8 cellular contexts compared by ENCODE assay signal in the genomic region with DNA sequence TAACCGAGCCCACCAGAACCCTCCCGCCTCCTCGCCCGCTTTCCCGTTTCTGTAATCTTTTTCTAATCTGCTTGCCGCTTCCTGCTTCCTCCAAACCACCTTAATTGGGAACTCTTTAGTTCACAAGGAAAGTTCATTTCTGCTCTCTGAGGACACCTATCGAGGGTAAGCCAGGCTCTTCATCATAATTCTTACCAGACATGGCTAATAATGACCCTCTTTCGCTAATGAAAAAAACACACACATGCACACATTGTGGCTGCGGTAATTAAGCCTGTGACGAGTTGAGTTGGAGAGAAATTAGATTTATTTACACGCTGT.
DNase-seq lines count a peak whose midpoint lies in the region; ATAC-seq and TF ChIP-seq lines count a peak whose summit lies in the region.

No MANE protein-coding gene starts in this region.

- no peak for ATAC-seq in naive thymus-derived CD8-positive, alpha-beta T cell
- ATAC-seq in activated CD8-positive, alpha-beta T cell treated with anti-CD3 and anti-CD28 coated beads for 36 hours = no peak
- no peak for ATAC-seq in GM19397 (IDR thresholded peaks at IDR 0.05; ENCODE audit: unreplicated experiment)
- no peak for ATAC-seq in HG02870 (IDR thresholded peaks at IDR 0.05; ENCODE audit: unreplicated experiment)

- peak; percentile 34 to 71 for TF ChIP-seq CTCF in Caco-2 (IDR thresholded peaks at IDR 0.05; ENCODE audit: insufficient read depth in 1 of 2, low read depth in 1 of 2, low read length in 1 of 2, severe bottlenecking in 1 of 2, unreplicated experiment in 1 of 2)
- peak; percentile 29 to 68 for TF ChIP-seq CTCF in fibroblast of lung (conservative IDR thresholded peaks at IDR 0.05 in 1 of 2, IDR thresholded peaks at IDR 0.05 in 1 of 2; ENCODE audit: low read depth in 1 of 2, low read length in 2 of 2)
- no peak for TF ChIP-seq CTCF in activated CD8-positive, alpha-beta T cell treated with anti-CD3 and anti-CD28 coated beads for 36 hours (IDR thresholded peaks at IDR 0.05)

- H3K36me3 Mint-ChIP-seq in Caco-2 (ENCODE audit: insufficient read depth, unreplicated experiment) = no peaks in the 10 kb centered on the region
- no peaks in the 10 kb centered on the region for H3K36me3 Mint-ChIP-seq in naive thymus-derived CD8-positive, alpha-beta T cell
- no peaks in the 10 kb centered on the region for H3K36me3 Mint-ChIP-seq in activated CD8-positive, alpha-beta T cell treated with anti-CD3 and anti-CD28 coated beads for 36 hours (ENCODE audit: low read depth)

- intact Hi-C loops in Caco-2 (cut with micrococcal nuclease; ENCODE audit: unreplicated experiment) = no loop called here
- intact Hi-C loops in activated CD8-positive, alpha-beta T cell treated with anti-CD3 and anti-CD28 coated beads for 36 hours (cut with micrococcal nuclease) = no loop called here

- H3K27ac ChIP-seq in fibroblast of lung (ENCODE audit: insufficient read depth, low read length) (no peak overlapping the region), SJCRH30 (no peak overlapping the region)

- no peak overlapping the region for H3K27ac Mint-ChIP-seq in Caco-2 (ENCODE audit: unreplicated experiment)
- H3K27ac Mint-ChIP-seq in naive thymus-derived CD8-positive, alpha-beta T cell = peak overlapping the region in 2 of 10 donors; percentile 24 to 35
- H3K27ac Mint-ChIP-seq in activated CD8-positive, alpha-beta T cell treated with anti-CD3 and anti-CD28 coated beads for 36 hours = no peak overlapping the region

- peak overlapping the region; percentile 64 for H3K4me3 Mint-ChIP-seq in Caco-2 (ENCODE audit: unreplicated experiment)
- peak overlapping the region in 9 of 10 donors; percentile 4 to 71 (median 49) for H3K4me3 Mint-ChIP-seq in naive thymus-derived CD8-positive, alpha-beta T cell
- H3K4me3 Mint-ChIP-seq in activated CD8-positive, alpha-beta T cell treated with anti-CD3 and anti-CD28 coated beads for 36 hours = no peak overlapping the region

- no peaks in the 10 kb centered on the region for H4K20me1 ChIP-seq in fibroblast of lung (ENCODE audit: control insufficient read depth, extremely low read depth, insufficient read depth, low read length)

- H3K36me3 ChIP-seq in Caco-2 (ENCODE audit: control insufficient read depth, insufficient read depth, low read length) (no peaks in the 10 kb centered on the region), fibroblast of lung (ENCODE audit: control insufficient read depth, insufficient read depth, low read length) (no peaks in the 10 kb centered on the region), SJCRH30 (no peaks in the 10 kb centered on the region)

- BruUV-seq in Caco-2 (replicated peaks; lab: Mats Ljungman, UMichigan) = no TSS peak

- DNase-seq in Caco-2 = peak in 1 of 2 experiments; percentile 49
- DNase-seq in NCI-H82 (lab: John Stamatoyannopoulos, UW) = peak; percentile 86
- peak; percentile 56 to 74 for DNase-seq in fibroblast of lung (ENCODE audit: low read depth in 2 of 2)
- DNase-seq in naive thymus-derived CD8-positive, alpha-beta T cell = no peak
- no peak for DNase-seq in activated CD8-positive, alpha-beta T cell treated with anti-CD3 and anti-CD28 coated beads for 36 hours
- DNase-seq in SJCRH30 = no peak

- no peak overlapping the region for H2AFZ ChIP-seq in fibroblast of lung (ENCODE audit: low read length)

- H3K9me3 Mint-ChIP-seq in Caco-2 (ENCODE audit: unreplicated experiment) = no peaks in the 10 kb centered on the region
- H3K9me3 Mint-ChIP-seq in naive thymus-derived CD8-positive, alpha-beta T cell = no peaks in the 10 kb centered on the region
- no peaks in the 10 kb centered on the region for H3K9me3 Mint-ChIP-seq in activated CD8-positive, alpha-beta T cell treated with anti-CD3 and anti-CD28 coated beads for 36 hours

- H3K4me3 ChIP-seq in Caco-2 (ENCODE audit: low read depth, low read length) (peak overlapping the region; percentile 20), fibroblast of lung (replicated peaks in 1 of 4; ENCODE audit: control extremely low read depth in 1 of 4, insufficient read depth in 1 of 4, low read depth in 3 of 4, low read length in 4 of 4) (peak overlapping the region in 1 of 4 experiments; percentile 27), SJCRH30 (no peak overlapping the region)

- no peaks in the 10 kb centered on the region for H3K79me2 ChIP-seq in fibroblast of lung (ENCODE audit: control insufficient read depth, insufficient read depth, low read length)

- H3K27me3 ChIP-seq in Caco-2 (replicated peaks; ENCODE audit: control insufficient read depth, insufficient read depth, low read length) (no peaks in the 10 kb centered on the region; the same call in 1 of the 2 replicates), fibroblast of lung (ENCODE audit: control insufficient read depth, insufficient read depth, low read length) (no peaks in the 10 kb centered on the region), SJCRH30 (no peaks in the 10 kb centered on the region)

- no peak overlapping the region for H3K4me2 ChIP-seq in fibroblast of lung (ENCODE audit: extremely low read depth, insufficient read depth, low read length)

- no peaks in the 10 kb centered on the region for H3K4me1 Mint-ChIP-seq in Caco-2 (ENCODE audit: low read depth, unreplicated experiment)
- H3K4me1 Mint-ChIP-seq in naive thymus-derived CD8-positive, alpha-beta T cell = peaks cover 7 to 17% (median 13%) of the 10 kb centered on the region in 4 donors
- H3K4me1 Mint-ChIP-seq in activated CD8-positive, alpha-beta T cell treated with anti-CD3 and anti-CD28 coated beads for 36 hours (ENCODE audit: low read depth) = peaks cover 8% of the 10 kb centered on the region

- H3K27me3 Mint-ChIP-seq in Caco-2 (ENCODE audit: insufficient read depth, unreplicated experiment) = peaks cover 33% of the 10 kb centered on the region
- peaks cover 11 to 56% (median 25%) of the 10 kb centered on the region in 5 donors for H3K27me3 Mint-ChIP-seq in naive thymus-derived CD8-positive, alpha-beta T cell
- H3K27me3 Mint-ChIP-seq in activated CD8-positive, alpha-beta T cell treated with anti-CD3 and anti-CD28 coated beads for 36 hours = peaks cover 37% of the 10 kb centered on the region

- H3K9ac ChIP-seq in fibroblast of lung (ENCODE audit: insufficient read depth, low read length) = no peak overlapping the region

- CTCF ChIA-PET in Caco-2 (lab: Charles Lee) = interaction anchor here (0.7 to 1.0 kb wide), 2 partner anchors 166 to 207 kb away, joined by 3 read pairs; no protein-coding TSS in a partner anchor
- CTCF ChIA-PET in activated CD8-positive, alpha-beta T cell treated with anti-CD3 and anti-CD28 coated beads for 36 hours (lab: Charles Lee) = interaction anchor here (0.6 kb wide), 1 partner anchor 26 kb away, joined by 3 read pairs; no protein-coding TSS in a partner anchor

- H3K4me1 ChIP-seq in Caco-2 = no peaks in the 10 kb centered on the region
- no peaks in the 10 kb centered on the region for H3K4me1 ChIP-seq in fibroblast of lung (ENCODE audit: control insufficient read depth, extremely low read depth, insufficient read depth, low read length)
- H3K4me1 ChIP-seq in SJCRH30 = no peaks in the 10 kb centered on the region

- H3K9me3 ChIP-seq in Caco-2 = no peaks in the 10 kb centered on the region
- no peaks in the 10 kb centered on the region for H3K9me3 ChIP-seq in fibroblast of lung (ENCODE audit: control insufficient read depth, insufficient read depth, low read depth, low read length)
- no peaks in the 10 kb centered on the region for H3K9me3 ChIP-seq in SJCRH30 (replicated peaks)

- POLR2A ChIA-PET in Caco-2 (lab: Charles Lee) = no interaction called here
- POLR2A ChIA-PET in naive thymus-derived CD8-positive, alpha-beta T cell (lab: Charles Lee) = no interaction called here
- POLR2A ChIA-PET in activated CD8-positive, alpha-beta T cell treated with anti-CD3 and anti-CD28 coated beads for 36 hours (lab: Charles Lee) = no interaction called here

Comparison
In these comparisons a context has a peak if more than half of its experiments do, and no peak if none do; other contexts are left out.
1. DNase-seq: peak in NCI-H82 (single experiment) and fibroblast of lung (2 of 2); none in naive thymus-derived CD8-positive, alpha-beta T cell (0 of 10), activated CD8-positive, alpha-beta T cell treated with anti-CD3 and anti-CD28 coated beads for 36 hours (single experiment) and SJCRH30 (0 of 2).